ENCODE assay signal across 22 cellular contexts in genomic region chr12:24425601-24425970, GRCh38.
DNase-seq lines count a peak whose midpoint lies in the region; ATAC-seq and TF ChIP-seq lines count a peak whose summit lies in the region.
"Had no signal": no experiment of that assay in that cellular context is flagged by ENCODE, and none has a peak within 500 bp of the region (broad histone marks: within the 10 kb centered on the region; RNA-seq: fewer than 3 reads in every experiment).

No MANE protein-coding gene starts in this region.

- H3K36me3 Mint-ChIP-seq in natural killer cell treated with Interleukin-12 subunit alpha and Interleukin-12 subunit beta and Interleukin-15 and Interleukin-18, amount 100 ng/mL, for 72 hours: no peaks in the 10 kb centered on the region
- no peaks in the 10 kb centered on the region for H3K36me3 Mint-ChIP-seq in natural killer cell
- H3K36me3 Mint-ChIP-seq: activated CD4-positive, alpha-beta memory T cell treated with anti-CD3 and anti-CD28 coated beads for 36 hours; CD4-positive, alpha-beta memory T cell had no signal

- H3K27ac ChIP-seq in ascending aorta (peak overlapping the region; percentile 61 to 72), tibial artery (peak overlapping the region; percentile 55 to 66)
- H3K27ac ChIP-seq: adrenal gland, left lung, uterus had no signal

- intact Hi-C loops in natural killer cell (cut with micrococcal nuclease) (no loop called here), ascending aorta (cut with DNase I) (loop anchor here (5.0 to 10.0 kb wide), 3 partner anchors 62 to 137 kb away; no protein-coding TSS in a partner anchor), tibial artery (cut with DNase I; ENCODE audit: low total_unique reads) (no loop called here), left colon (cut with DNase I, micrococcal nuclease) (no loop called here)

- H3K27me3 Mint-ChIP-seq in natural killer cell treated with Interleukin-12 subunit alpha and Interleukin-12 subunit beta and Interleukin-15 and Interleukin-18, amount 100 ng/mL, for 72 hours: peaks cover 0 to 9% of the 10 kb centered on the region in 2 donors
- H3K27me3 Mint-ChIP-seq in natural killer cell (ENCODE audit: low read depth in 2 of 2): no peaks in the 10 kb centered on the region
- H3K27me3 Mint-ChIP-seq: CD4-positive, alpha-beta memory T cell had no signal

- H3K4me1 Mint-ChIP-seq in natural killer cell treated with Interleukin-12 subunit alpha and Interleukin-12 subunit beta and Interleukin-15 and Interleukin-18, amount 100 ng/mL, for 72 hours (ENCODE audit: low read depth in 2 of 2): peaks cover 5% of the 10 kb centered on the region in 2 donors
- H3K4me1 Mint-ChIP-seq in natural killer cell: no peaks in the 10 kb centered on the region

- no peak for DNase-seq in natural killer cell treated with Interleukin-12 subunit alpha and Interleukin-12 subunit beta and Interleukin-15 and Interleukin-18, amount 100 ng/mL, for 72 hours (ENCODE audit: low spot score)
- DNase-seq in natural killer cell (no peak), ascending aorta (ENCODE audit: low spot score in 2 of 2) (no peak), foreskin melanocyte (peak; percentile 3), tibial artery (peak in 1 of 2 donors; percentile 27), left colon (no peak), NCI-H524 (lab: John Stamatoyannopoulos, UW) (no peak)
- DNase-seq: activated CD4-positive, alpha-beta memory T cell treated with anti-CD3 and anti-CD28 coated beads for 36 hours; adrenal gland; CD4-positive, alpha-beta memory T cell; DMS79; endodermal cell; GOT3; KBM-7; left lung; NCI-H1092; NCI-H2107; NCI-H510A treated with DMSO at 0.1 percent for 48 hours; right cardiac atrium; Right ventricle myocardium superior; uterus had no signal

- peak overlapping the region; percentile 10 to 34 for H3K27ac Mint-ChIP-seq in natural killer cell treated with Interleukin-12 subunit alpha and Interleukin-12 subunit beta and Interleukin-15 and Interleukin-18, amount 100 ng/mL, for 72 hours
- H3K27ac Mint-ChIP-seq in natural killer cell: no peak overlapping the region
- H3K27ac Mint-ChIP-seq: CD4-positive, alpha-beta memory T cell; endodermal cell had no signal

- peaks cover 4% of the 10 kb centered on the region for H3K9me3 Mint-ChIP-seq in natural killer cell treated with Interleukin-12 subunit alpha and Interleukin-12 subunit beta and Interleukin-15 and Interleukin-18, amount 100 ng/mL, for 72 hours
- H3K9me3 Mint-ChIP-seq in natural killer cell: no peaks in the 10 kb centered on the region
- H3K9me3 Mint-ChIP-seq: activated CD4-positive, alpha-beta memory T cell treated with anti-CD3 and anti-CD28 coated beads for 36 hours had no signal

- peak overlapping the region; percentile 43 for H3K4me3 Mint-ChIP-seq in natural killer cell treated with Interleukin-12 subunit alpha and Interleukin-12 subunit beta and Interleukin-15 and Interleukin-18, amount 100 ng/mL, for 72 hours
- H3K4me3 Mint-ChIP-seq in natural killer cell: no peak overlapping the region
- H3K4me3 Mint-ChIP-seq: activated CD4-positive, alpha-beta memory T cell treated with anti-CD3 and anti-CD28 coated beads for 36 hours; CD4-positive, alpha-beta memory T cell; endodermal cell had no signal

- TF ChIP-seq CTCF in natural killer cell (IDR thresholded peaks at IDR 0.05): no peak
- TF ChIP-seq CTCF in ascending aorta (IDR thresholded peaks at IDR 0.05): no peak
- TF ChIP-seq CTCF in tibial artery (IDR thresholded peaks at IDR 0.05): no peak

- H3K27me3 ChIP-seq in ascending aorta (no peaks in the 10 kb centered on the region), tibial artery (no peaks in the 10 kb centered on the region)
- H3K27me3 ChIP-seq: adrenal gland, left lung, uterus had no signal

- H3K9me3 ChIP-seq in ascending aorta (no peaks in the 10 kb centered on the region), tibial artery (no peaks in the 10 kb centered on the region)
- H3K9me3 ChIP-seq: adrenal gland, uterus had no signal

- peaks cover 0 to 8% of the 10 kb centered on the region in 2 donors for H3K4me1 ChIP-seq in ascending aorta
- peaks cover 0 to 35% (median 10%) of the 10 kb centered on the region in 4 donors for H3K4me1 ChIP-seq in tibial artery
- H3K4me1 ChIP-seq: adrenal gland, left lung, uterus had no signal

- H3K36me3 ChIP-seq in ascending aorta (no peaks in the 10 kb centered on the region), tibial artery (no peaks in the 10 kb centered on the region)
- H3K36me3 ChIP-seq: adrenal gland, left lung, uterus had no signal

- H3K4me3 ChIP-seq in ascending aorta: no peak overlapping the region
- no peak overlapping the region for H3K4me3 ChIP-seq in tibial artery
- H3K4me3 ChIP-seq: adrenal gland, left lung, uterus had no signal

- ATAC-seq in natural killer cell treated with Interleukin-12 subunit alpha and Interleukin-12 subunit beta and Interleukin-15 and Interleukin-18, amount 100 ng/mL, for 72 hours: no peak
- ATAC-seq in natural killer cell (no peak), left colon (no peak), GM21360 (IDR thresholded peaks at IDR 0.05; ENCODE audit: unreplicated experiment) (no peak)
- ATAC-seq: left lung, right cardiac atrium had no signal

Comparison
In these comparisons a context has a peak if more than half of its experiments do, and no peak if none do; other contexts are left out.
1. H3K27ac Mint-ChIP-seq: peak in natural killer cell treated with Interleukin-12 subunit alpha and Interleukin-12 subunit beta and Interleukin-15 and Interleukin-18, amount 100 ng/mL, for 72 hours (2 of 2); none in natural killer cell (0 of 2).